In genomic region chr15:41897327-41897726, GRCh38 we compare ENCODE assay signal across 18 cellular contexts. TPM values are rescaled to one million over a fixed set of nuclear protein-coding genes. Genes with fewer than 3 reads are reported as not detected.
A peak's percentile ranks its signal among the peaks of the same experiment; 100 is the strongest.
DNase-seq lines count a peak whose midpoint lies in the region; ATAC-seq and TF ChIP-seq lines count a peak whose summit lies in the region.
"Had no signal": no experiment of that assay in that cellular context is flagged by ENCODE, and none has a peak within 500 bp of the region (broad histone marks: within the 10 kb centered on the region; RNA-seq: fewer than 3 reads in every experiment).

No MANE protein-coding gene starts in this region.

- peak overlapping the region; percentile 98 for H3K27ac Mint-ChIP-seq in CD8-positive, alpha-beta T cell

- no peaks in the 10 kb centered on the region for H3K27me3 Mint-ChIP-seq in CD8-positive, alpha-beta T cell (ENCODE audit: low read depth)

- CTCF ChIA-PET in CD8-positive, alpha-beta T cell (lab: Charles Lee): no interaction called here

- intact Hi-C loops in CD8-positive, alpha-beta T cell (cut with DNase I, micrococcal nuclease): no loop called here
- intact Hi-C loops in lower lobe of right lung (cut with DNase I): no loop called here

- H3K4me1 Mint-ChIP-seq in CD8-positive, alpha-beta T cell (ENCODE audit: low read depth): peaks cover 33% of the 10 kb centered on the region

- no peaks in the 10 kb centered on the region for H3K9me3 Mint-ChIP-seq in CD8-positive, alpha-beta T cell

- peak overlapping the region in 1 of 11 experiments; percentile 8; a peak in 1 of 22 replicates for H3K9ac ChIP-seq in BLaER1 treated with 17β-estradiol and CSF1 and Interleukin-3, amounts not matched to agents 10 nM and 100 nM

- H3K27ac ChIP-seq in BLaER1 treated with 17β-estradiol and CSF1 and Interleukin-3, amounts not matched to agents 10 nM and 100 nM: peak overlapping the region in 5 of 11 experiments; percentile 12 to 79 (median 33); a peak in 4 of 22 replicates
- H3K27ac ChIP-seq in CD8-positive, alpha-beta T cell (ENCODE audit: low read depth, low read length): no peak overlapping the region
- H3K27ac ChIP-seq in RWPE2 (ENCODE audit: poor library complexity, severe bottlenecking) (no peak overlapping the region), lower lobe of right lung (peak overlapping the region; percentile 13)
- H3K27ac ChIP-seq: gastrocnemius medialis, psoas muscle, transverse colon had no signal

- no peak for ATAC-seq in CD8-positive, alpha-beta T cell
- ATAC-seq in RWPE2 (ENCODE audit: low read depth) (no peak), lower lobe of right lung (no peak)
- ATAC-seq: gastrocnemius medialis, psoas muscle had no signal

- no peak overlapping the region for H3K4me3 Mint-ChIP-seq in CD8-positive, alpha-beta T cell

- no peak overlapping the region for H3K4me3 ChIP-seq in BLaER1 treated with 17β-estradiol and CSF1 and Interleukin-3, amounts not matched to agents 10 nM and 100 nM
- H3K4me3 ChIP-seq in CD8-positive, alpha-beta T cell (ENCODE audit: low read depth, low read length): no peak overlapping the region
- H3K4me3 ChIP-seq in RWPE2 (ENCODE audit: severe bottlenecking) (no peak overlapping the region), lower lobe of right lung (no peak overlapping the region)
- H3K4me3 ChIP-seq: gastrocnemius medialis, psoas muscle, spleen, transverse colon had no signal

- H3K9me3 ChIP-seq in BLaER1 treated with 17β-estradiol and CSF1 and Interleukin-3, amounts not matched to agents 10 nM and 100 nM (replicated peaks in 1 of 11): no peaks in the 10 kb centered on the region
- no peaks in the 10 kb centered on the region for H3K9me3 ChIP-seq in CD8-positive, alpha-beta T cell (ENCODE audit: low read length)
- H3K9me3 ChIP-seq in RWPE2 (ENCODE audit: severe bottlenecking) (no peaks in the 10 kb centered on the region), lower lobe of right lung (no peaks in the 10 kb centered on the region)
- H3K9me3 ChIP-seq: gastrocnemius medialis, psoas muscle, spleen, transverse colon had no signal

- H3K27me3 ChIP-seq in BLaER1 treated with 17β-estradiol and CSF1 and Interleukin-3, amounts not matched to agents 10 nM and 100 nM: no peaks in the 10 kb centered on the region
- no peaks in the 10 kb centered on the region for H3K27me3 ChIP-seq in CD8-positive, alpha-beta T cell (ENCODE audit: insufficient read depth, low read length)
- H3K27me3 ChIP-seq in RWPE2 (ENCODE audit: insufficient read depth, poor library complexity, severe bottlenecking) (no peaks in the 10 kb centered on the region), lower lobe of right lung (ENCODE audit: low read depth) (no peaks in the 10 kb centered on the region)
- H3K27me3 ChIP-seq: gastrocnemius medialis, spleen, transverse colon had no signal

- DNase-seq in CD8-positive, alpha-beta T cell: no peak
- DNase-seq in RWPE2 (ENCODE audit: low spot score) (peak; percentile 69), lower lobe of right lung (no peak), Ammon's horn (ENCODE audit: low spot score) (no peak), dermis blood vessel endothelial cell (no peak), D341Med (ENCODE audit: low spot score) (no peak)
- DNase-seq: activated CD4-positive, alpha-beta T cell treated with anti-CD3 and anti-CD28 coated beads for 1 hour; amniotic stem cell; cerebellar nuclear complex; EL; gastrocnemius medialis; NCI-H146; psoas muscle; SHP77; spleen; stimulated activated naive CD4-positive, alpha-beta T cell; transverse colon had no signal

- H3K36me3 ChIP-seq in BLaER1 treated with 17β-estradiol and CSF1 and Interleukin-3, amounts not matched to agents 10 nM and 100 nM: peaks cover 0 to 52% (median 5%) of the 10 kb centered on the region in 11 experiments; a peak in 11 of 22 replicates
- H3K36me3 ChIP-seq in CD8-positive, alpha-beta T cell (ENCODE audit: insufficient read depth, low read length): no peaks in the 10 kb centered on the region
- H3K36me3 ChIP-seq in RWPE2 (ENCODE audit: low read depth) (peaks cover 35% of the 10 kb centered on the region), lower lobe of right lung (peaks cover 48% of the 10 kb centered on the region)

- peaks cover 34 to 96% (median 91%) of the 10 kb centered on the region in 10 experiments for H3K4me1 ChIP-seq in BLaER1 treated with 17β-estradiol and CSF1 and Interleukin-3, amounts not matched to agents 10 nM and 100 nM
- peaks cover 30% of the 10 kb centered on the region for H3K4me1 ChIP-seq in CD8-positive, alpha-beta T cell (ENCODE audit: insufficient read depth, low read length)
- peaks cover 17% of the 10 kb centered on the region for H3K4me1 ChIP-seq in RWPE2 (ENCODE audit: insufficient read depth, poor library complexity, severe bottlenecking)
- H3K4me1 ChIP-seq in lower lobe of right lung: peaks cover 26% of the 10 kb centered on the region

- POLR2A ChIA-PET in CD8-positive, alpha-beta T cell (lab: Charles Lee): no interaction called here

- TF ChIP-seq CTCF in CD8-positive, alpha-beta T cell (IDR thresholded peaks at IDR 0.05): no peak
- no peak for TF ChIP-seq CTCF in RWPE2 (IDR thresholded peaks at IDR 0.05; ENCODE audit: poor library complexity, severe bottlenecking)
- no peak for TF ChIP-seq CTCF in lower lobe of right lung (IDR thresholded peaks at IDR 0.05)

- H3K4me2 ChIP-seq in BLaER1 treated with 17β-estradiol and CSF1 and Interleukin-3, amounts not matched to agents 10 nM and 100 nM: peak overlapping the region in 9 of 11 experiments; percentile 32 to 61 (median 50); a peak in 18 of 22 replicates

- peaks cover 25% of the 10 kb centered on the region for H3K36me3 Mint-ChIP-seq in CD8-positive, alpha-beta T cell

- H4K20me1 ChIP-seq in BLaER1 treated with 17β-estradiol and CSF1 and Interleukin-3, amounts not matched to agents 10 nM and 100 nM: peaks cover 0 to 19% (median 4%) of the 10 kb centered on the region in 11 experiments; a peak in 8 of 22 replicates

RNA-seq across cellular contexts. Expression of gene SPTBN5, which starts 3.5 kb away (rescaled TPM):
- 1 to 10 TPM; 1.1 to 1.2 TPM for total RNA-seq in CD8-positive, alpha-beta T cell
- 2.1 TPM for total RNA-seq in lower lobe of right lung
- total RNA-seq in dermis blood vessel endothelial cell: 3.2 and 11.1 TPM in 2 replicates

RNA-seq across cellular contexts. Expression of gene PLA2G4B, which starts 58.7 kb away (rescaled TPM):
- 10 to 100 TPM; 25.0 to 26.1 TPM for total RNA-seq in CD8-positive, alpha-beta T cell
- total RNA-seq in lower lobe of right lung (13.8 TPM), dermis blood vessel endothelial cell (0.23 and 1.0 TPM in 2 replicates)
